ENCODE assay signal across 28 cellular contexts in genomic region chr10:64196638-64197315, GRCh38.
"Had no signal": no experiment of that assay in that cellular context is flagged by ENCODE, and none has a peak within 500 bp of the region (broad histone marks: within the 10 kb centered on the region; RNA-seq: fewer than 3 reads in every experiment).

No MANE protein-coding gene starts in this region.

- H3K4me1 ChIP-seq: adrenal gland, ascending aorta, heart left ventricle, right lobe of liver, suprapubic skin, transverse colon, uterus had no signal

- H3K9me3 ChIP-seq: adrenal gland, ascending aorta, heart left ventricle, right lobe of liver, suprapubic skin, transverse colon, uterus had no signal

- H3K27ac ChIP-seq: adrenal gland, ascending aorta, brain microvascular endothelial cell, heart left ventricle, right lobe of liver, skin epidermis, suprapubic skin, transverse colon, uterus had no signal

- H3K27me3 ChIP-seq: adrenal gland, ascending aorta, brain microvascular endothelial cell, heart left ventricle, right lobe of liver, suprapubic skin, transverse colon, uterus had no signal

- H3K4me3 ChIP-seq: adrenal gland, ascending aorta, heart left ventricle, lung, right lobe of liver, skin epidermis, suprapubic skin, transverse colon, uterus had no signal

- H3K36me3 ChIP-seq: adrenal gland, ascending aorta, brain microvascular endothelial cell, heart left ventricle, right lobe of liver, suprapubic skin, transverse colon, uterus had no signal

- ATAC-seq: activated CD8-positive, alpha-beta memory T cell treated with anti-CD3 and anti-CD28 coated beads, Interleukin-2, amount 10 ng/mL, durations not matched to agents 7 days and 5 days; activated CD8-positive, alpha-beta T cell treated with anti-CD3 and anti-CD28 coated beads for 36 hours; esophagus mucosa; heart left ventricle; natural killer cell; right lobe of liver; stimulated activated effector memory CD8-positive, alpha-beta T cell treated with anti-CD3 and anti-CD28 coated beads, Interleukin-12 subunit alpha, Interleukin-12 subunit beta, amount 100 ng/mL, for 72 hours; T-cell had no signal

- DNase-seq: activated B cell treated with CpG ODN at 0.5 μM for 24 hours; activated CD4-positive, alpha-beta T cell treated with anti-CD3 and anti-CD28 coated beads, Interleukin-2, amount 50 U/mL, for 1 hour; activated CD8-positive, alpha-beta memory T cell treated with anti-CD3 and anti-CD28 coated beads, Interleukin-2, amount 10 ng/mL, durations not matched to agents 7 days and 5 days; activated CD8-positive, alpha-beta T cell treated with anti-CD3 and anti-CD28 coated beads for 36 hours; activated effector memory CD4-positive, alpha-beta T cell treated with Interleukin-2 at 50 U/mL for 16 hours; activated naive CD4-positive, alpha-beta T cell treated with Interleukin-2 at 50 U/mL for 16 hours; activated naive CD8-positive, alpha-beta T cell treated with anti-CD3 and anti-CD28 coated beads for 36 hours; activated T-cell treated with anti-CD3 and anti-CD28 coated beads for 4 hours; adrenal gland; brain microvascular endothelial cell; caudate nucleus; endodermal cell; foreskin fibroblast; heart left ventricle; hypothalamus; immature natural killer cell; natural killer cell; stimulated activated CD4-positive, alpha-beta T cell treated with anti-CD3 and anti-CD28 coated beads, Interleukin-4, amount 100 ng/mL, for 24 hours; T-cell; transverse colon; uterus had no signal
